In genomic region chr21:46455575-46456385, GRCh38 we compare ENCODE assay signal across 1 cellular context.
A peak's percentile ranks its signal among the peaks of the same experiment; 100 is the strongest.
TF ChIP-seq lines count a peak whose summit lies in the region.

No MANE protein-coding gene starts in this region.

TF ChIP-seq in K562, 482 proteins besides CTCF, POLR2A, EP300 and RAD21 (continued from another document and continues in another):
- TF ChIP-seq GABPB1 (CRISPR knock-in tag; IDR thresholded peaks at IDR 0.05), result peak; percentile 42; the same call in 1 of the 2 replicates
- no peak for TF ChIP-seq PHF21A (IDR thresholded peaks at IDR 0.05; ENCODE audit: borderline replicate concordance, low read depth)
- 0 out of 2 replicates have a peak, but pooled peaks have one; percentile 44 for TF ChIP-seq HLTF (IDR thresholded peaks at IDR 0.05)
- TF ChIP-seq NFIX (CRISPR knock-in tag; IDR thresholded peaks at IDR 0.05; ENCODE audit: low read depth), result no peak
- TF ChIP-seq ZNF79 (CRISPR knock-in tag; IDR thresholded peaks at IDR 0.05; ENCODE audit: low read depth), result no peak
- no peak; the same call in 1 of the 2 replicates for TF ChIP-seq RB1 (IDR thresholded peaks at IDR 0.05; ENCODE audit: low read depth)
- no peak; the same call in 1 of the 2 replicates for TF ChIP-seq RFX1 (IDR thresholded peaks at IDR 0.05)
- TF ChIP-seq L3MBTL2 (IDR thresholded peaks at IDR 0.05), result 0 out of 2 replicates have a peak, but pooled peaks have one; percentile 36
- no peak for TF ChIP-seq U2AF1 (optimal IDR thresholded peaks at IDR 0.05; ENCODE audit: low read depth, low read length)
- 0 out of 2 replicates have a peak, but pooled peaks have one; percentile 19 for TF ChIP-seq MTA1 (IDR thresholded peaks at IDR 0.05; ENCODE audit: borderline replicate concordance)
- no peak for TF ChIP-seq ZNF232 (CRISPR knock-in tag; IDR thresholded peaks at IDR 0.05)
- TF ChIP-seq, protein P1, sequence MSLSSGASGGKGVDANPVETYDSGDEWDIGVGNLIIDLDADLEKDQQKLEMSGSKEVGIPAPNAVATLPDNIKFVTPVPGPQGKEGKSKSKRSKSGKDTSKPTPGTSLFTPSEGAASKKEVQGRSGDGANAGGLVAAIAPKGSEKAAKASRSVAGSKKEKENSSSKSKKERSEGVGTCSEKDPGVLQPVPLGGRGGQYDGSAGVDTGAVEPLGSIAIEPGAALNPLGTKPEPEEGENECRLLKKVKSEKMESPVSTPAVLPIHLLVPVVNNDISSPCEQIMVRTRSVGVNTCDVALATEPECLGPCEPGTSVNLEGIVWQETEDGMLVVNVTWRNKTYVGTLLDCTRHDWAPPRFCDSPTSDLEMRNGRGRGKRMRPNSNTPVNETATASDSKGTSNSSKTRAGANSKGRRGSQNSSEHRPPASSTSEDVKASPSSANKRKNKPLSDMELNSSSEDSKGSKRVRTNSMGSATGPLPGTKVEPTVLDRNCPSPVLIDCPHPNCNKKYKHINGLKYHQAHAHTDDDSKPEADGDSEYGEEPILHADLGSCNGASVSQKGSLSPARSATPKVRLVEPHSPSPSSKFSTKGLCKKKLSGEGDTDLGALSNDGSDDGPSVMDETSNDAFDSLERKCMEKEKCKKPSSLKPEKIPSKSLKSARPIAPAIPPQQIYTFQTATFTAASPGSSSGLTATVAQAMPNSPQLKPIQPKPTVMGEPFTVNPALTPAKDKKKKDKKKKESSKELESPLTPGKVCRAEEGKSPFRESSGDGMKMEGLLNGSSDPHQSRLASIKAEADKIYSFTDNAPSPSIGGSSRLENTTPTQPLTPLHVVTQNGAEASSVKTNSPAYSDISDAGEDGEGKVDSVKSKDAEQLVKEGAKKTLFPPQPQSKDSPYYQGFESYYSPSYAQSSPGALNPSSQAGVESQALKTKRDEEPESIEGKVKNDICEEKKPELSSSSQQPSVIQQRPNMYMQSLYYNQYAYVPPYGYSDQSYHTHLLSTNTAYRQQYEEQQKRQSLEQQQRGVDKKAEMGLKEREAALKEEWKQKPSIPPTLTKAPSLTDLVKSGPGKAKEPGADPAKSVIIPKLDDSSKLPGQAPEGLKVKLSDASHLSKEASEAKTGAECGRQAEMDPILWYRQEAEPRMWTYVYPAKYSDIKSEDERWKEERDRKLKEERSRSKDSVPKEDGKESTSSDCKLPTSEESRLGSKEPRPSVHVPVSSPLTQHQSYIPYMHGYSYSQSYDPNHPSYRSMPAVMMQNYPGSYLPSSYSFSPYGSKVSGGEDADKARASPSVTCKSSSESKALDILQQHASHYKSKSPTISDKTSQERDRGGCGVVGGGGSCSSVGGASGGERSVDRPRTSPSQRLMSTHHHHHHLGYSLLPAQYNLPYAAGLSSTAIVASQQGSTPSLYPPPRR (CRISPR knock-in tag; IDR thresholded peaks at IDR 0.05; ENCODE audit: borderline replicate concordance), result peak; percentile 84; the same call in 1 of the 2 replicates
- TF ChIP-seq, protein P2, sequence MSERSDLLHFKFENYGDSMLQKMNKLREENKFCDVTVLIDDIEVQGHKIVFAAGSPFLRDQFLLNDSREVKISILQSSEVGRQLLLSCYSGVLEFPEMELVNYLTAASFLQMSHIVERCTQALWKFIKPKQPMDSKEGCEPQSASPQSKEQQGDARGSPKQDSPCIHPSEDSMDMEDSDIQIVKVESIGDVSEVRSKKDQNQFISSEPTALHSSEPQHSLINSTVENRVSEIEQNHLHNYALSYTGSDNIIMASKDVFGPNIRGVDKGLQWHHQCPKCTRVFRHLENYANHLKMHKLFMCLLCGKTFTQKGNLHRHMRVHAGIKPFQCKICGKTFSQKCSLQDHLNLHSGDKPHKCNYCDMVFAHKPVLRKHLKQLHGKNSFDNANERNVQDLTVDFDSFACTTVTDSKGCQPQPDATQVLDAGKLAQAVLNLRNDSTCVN (CRISPR knock-in tag; IDR thresholded peaks at IDR 0.05), result no peak
- TF ChIP-seq ZNF140 (CRISPR knock-in tag; IDR thresholded peaks at IDR 0.05), result no peak
- no peak for TF ChIP-seq ZNF696 (CRISPR knock-in tag; conservative IDR thresholded peaks at IDR 0.05)
- TF ChIP-seq, protein P3, sequence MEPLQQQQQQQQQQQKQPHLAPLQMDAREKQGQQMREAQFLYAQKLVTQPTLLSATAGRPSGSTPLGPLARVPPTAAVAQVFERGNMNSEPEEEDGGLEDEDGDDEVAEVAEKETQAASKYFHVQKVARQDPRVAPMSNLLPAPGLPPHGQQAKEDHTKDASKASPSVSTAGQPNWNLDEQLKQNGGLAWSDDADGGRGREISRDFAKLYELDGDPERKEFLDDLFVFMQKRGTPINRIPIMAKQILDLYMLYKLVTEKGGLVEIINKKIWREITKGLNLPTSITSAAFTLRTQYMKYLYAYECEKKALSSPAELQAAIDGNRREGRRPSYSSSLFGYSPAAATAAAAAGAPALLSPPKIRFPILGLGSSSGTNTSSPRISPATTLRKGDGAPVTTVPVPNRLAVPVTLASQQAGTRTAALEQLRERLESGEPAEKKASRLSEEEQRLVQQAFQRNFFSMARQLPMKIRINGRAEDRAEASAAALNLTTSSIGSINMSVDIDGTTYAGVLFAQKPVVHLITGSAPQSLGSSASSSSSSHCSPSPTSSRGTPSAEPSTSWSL (CRISPR knock-in tag; IDR thresholded peaks at IDR 0.05; ENCODE audit: borderline replicate concordance), result no peak
- no peak for TF ChIP-seq NCOA6 (IDR thresholded peaks at IDR 0.05)
- TF ChIP-seq GATAD2A (IDR thresholded peaks at IDR 0.05), result no peak
- no peak for TF ChIP-seq NR4A1 (CRISPR knock-in tag; IDR thresholded peaks at IDR 0.05)
- no peak for TF ChIP-seq NR4A1 (tag; IDR thresholded peaks at IDR 0.05)
- TF ChIP-seq ZC3H8 (IDR thresholded peaks at IDR 0.05), result no peak
- no peak for TF ChIP-seq SMAD1 (IDR thresholded peaks at IDR 0.05; ENCODE audit: low read depth, low read length, partially characterized antibody)
- peak; percentile 58; the same call in 1 of the 2 replicates for TF ChIP-seq ZNF280B (CRISPR knock-in tag; IDR thresholded peaks at IDR 0.05)
- TF ChIP-seq, protein P4, sequence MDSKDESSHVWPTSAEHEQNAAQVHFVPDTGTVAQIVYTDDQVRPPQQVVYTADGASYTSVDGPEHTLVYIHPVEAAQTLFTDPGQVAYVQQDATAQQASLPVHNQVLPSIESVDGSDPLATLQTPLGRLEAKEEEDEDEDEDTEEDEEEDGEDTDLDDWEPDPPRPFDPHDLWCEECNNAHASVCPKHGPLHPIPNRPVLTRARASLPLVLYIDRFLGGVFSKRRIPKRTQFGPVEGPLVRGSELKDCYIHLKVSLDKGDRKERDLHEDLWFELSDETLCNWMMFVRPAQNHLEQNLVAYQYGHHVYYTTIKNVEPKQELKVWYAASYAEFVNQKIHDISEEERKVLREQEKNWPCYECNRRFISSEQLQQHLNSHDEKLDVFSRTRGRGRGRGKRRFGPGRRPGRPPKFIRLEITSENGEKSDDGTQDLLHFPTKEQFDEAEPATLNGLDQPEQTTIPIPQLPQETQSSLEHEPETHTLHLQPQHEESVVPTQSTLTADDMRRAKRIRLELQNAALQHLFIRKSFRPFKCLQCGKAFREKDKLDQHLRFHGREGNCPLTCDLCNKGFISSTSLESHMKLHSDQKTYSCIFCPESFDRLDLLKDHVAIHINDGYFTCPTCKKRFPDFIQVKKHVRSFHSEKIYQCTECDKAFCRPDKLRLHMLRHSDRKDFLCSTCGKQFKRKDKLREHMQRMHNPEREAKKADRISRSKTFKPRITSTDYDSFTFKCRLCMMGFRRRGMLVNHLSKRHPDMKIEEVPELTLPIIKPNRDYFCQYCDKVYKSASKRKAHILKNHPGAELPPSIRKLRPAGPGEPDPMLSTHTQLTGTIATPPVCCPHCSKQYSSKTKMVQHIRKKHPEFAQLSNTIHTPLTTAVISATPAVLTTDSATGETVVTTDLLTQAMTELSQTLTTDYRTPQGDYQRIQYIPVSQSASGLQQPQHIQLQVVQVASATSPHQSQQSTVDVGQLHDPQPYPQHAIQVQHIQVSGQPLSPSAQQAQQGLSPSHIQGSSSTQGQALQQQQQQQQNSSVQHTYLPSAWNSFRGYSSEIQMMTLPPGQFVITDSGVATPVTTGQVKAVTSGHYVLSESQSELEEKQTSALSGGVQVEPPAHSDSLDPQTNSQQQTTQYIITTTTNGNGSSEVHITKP (IDR thresholded peaks at IDR 0.05; ENCODE audit: partially characterized antibody), result peak; percentile 72
- no peak for TF ChIP-seq MGA (IDR thresholded peaks at IDR 0.05)
- peak; percentile 89 to 97 for TF ChIP-seq TBL1XR1 (IDR thresholded peaks at IDR 0.05; ENCODE audit: low read length in 2 of 2)
- no peak for TF ChIP-seq E2F1 (CRISPR knock-in tag; IDR thresholded peaks at IDR 0.05)
- TF ChIP-seq KAT8 (IDR thresholded peaks at IDR 0.05; ENCODE audit: low read depth), result no peak
- TF ChIP-seq MTA2 (IDR thresholded peaks at IDR 0.05; ENCODE audit: low read depth), result peak; percentile 80
- no peak for TF ChIP-seq SNRNP70 (optimal IDR thresholded peaks at IDR 0.05; ENCODE audit: low read depth, low read length)
